9 cellular contexts compared by ENCODE assay signal in the genomic region with DNA sequence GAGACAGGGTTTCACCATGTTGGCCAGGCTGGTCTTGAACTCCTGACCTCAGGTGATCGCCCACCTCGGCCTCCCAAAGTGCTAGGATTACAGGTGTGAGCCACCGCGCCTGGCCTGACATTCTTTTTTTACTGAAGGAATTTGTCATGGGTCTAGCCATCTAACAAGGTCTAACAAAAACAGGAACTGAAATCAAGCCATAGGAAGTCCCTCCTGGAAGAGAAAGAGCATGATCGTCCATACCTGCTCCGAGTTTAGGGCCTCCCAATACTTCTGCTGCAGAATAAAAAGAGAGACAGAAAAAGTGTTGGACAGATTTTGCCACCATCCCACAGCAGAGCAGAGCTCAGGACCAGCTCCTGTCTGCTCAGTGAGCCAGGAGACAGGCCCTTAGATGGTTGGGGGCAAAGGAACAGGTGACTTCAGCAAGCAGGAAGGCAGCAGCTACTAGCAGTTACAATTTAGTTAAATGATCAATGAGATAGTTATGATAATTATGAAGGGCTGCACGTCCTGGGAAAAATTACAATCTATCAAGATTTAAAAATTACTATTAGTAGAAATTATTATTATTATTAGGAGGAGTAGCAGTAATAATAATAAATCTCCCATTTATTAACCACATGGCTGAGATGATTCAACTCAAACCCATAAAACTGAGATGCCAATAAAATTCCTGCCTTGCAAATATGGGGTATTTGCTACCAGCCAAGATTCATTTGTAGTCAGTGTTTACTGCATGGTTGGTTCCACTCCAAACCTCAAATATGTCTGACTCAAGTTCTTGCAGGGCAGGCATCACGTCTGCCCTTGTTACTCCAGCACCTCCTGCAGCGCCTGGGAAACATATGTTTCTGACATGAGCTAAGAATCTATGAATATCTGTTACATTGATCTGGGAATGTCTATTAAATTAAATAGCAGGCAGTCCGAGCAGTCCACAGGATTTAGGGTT. TPM values are rescaled to one million over a fixed set of nuclear protein-coding genes. Genes with fewer than 3 reads are reported as not detected.
A peak's percentile ranks its signal among the peaks of the same experiment; 100 is the strongest.
DNase-seq lines count a peak whose midpoint lies in the region; ATAC-seq and TF ChIP-seq lines count a peak whose summit lies in the region.
"Had no signal": no experiment of that assay in that cellular context is flagged by ENCODE, and none has a peak within 500 bp of the region (broad histone marks: within the 10 kb centered on the region; RNA-seq: fewer than 3 reads in every experiment).

No MANE protein-coding gene starts in this region.

- peaks cover 5% of the 10 kb centered on the region for H3K4me1 Mint-ChIP-seq in activated T-helper 1 cell treated with anti-CD3 and anti-CD28 coated beads, Interleukin-12 subunit alpha, Interleukin-12 subunit beta, Interleukin-2, Interleukin-4 antibody, amounts not matched to agents 30 ng/mL and 10 ng/mL and 1 ng/mL, durations not matched to agents 14 hours and 24 hours and 36 hours (ENCODE audit: low read depth)

- peak overlapping the region in 1 of 5 donors; percentile 7 for H3K9ac ChIP-seq in subcutaneous abdominal adipose tissue (ENCODE audit: low read length in 5 of 5)

- H3K27me3 ChIP-seq in PC-9 (ENCODE audit: insufficient read depth, low read depth) (no peaks in the 10 kb centered on the region), subcutaneous abdominal adipose tissue (ENCODE audit: control insufficient read depth in 5 of 5, insufficient read depth in 4 of 5, low read length in 5 of 5) (no peaks in the 10 kb centered on the region)

- CTCF ChIA-PET in PC-9 (lab: Charles Lee) = interaction anchor here (0.5 to 3.0 kb wide), 13 partner anchors 15 to 1660 kb away, joined by 3 to 27 read pairs (median 3); no protein-coding TSS in a partner anchor

- H3K4me3 Mint-ChIP-seq in activated T-helper 1 cell treated with anti-CD3 and anti-CD28 coated beads, Interleukin-12 subunit alpha, Interleukin-12 subunit beta, Interleukin-2, Interleukin-4 antibody, amounts not matched to agents 30 ng/mL and 10 ng/mL and 1 ng/mL, durations not matched to agents 14 hours and 24 hours and 36 hours = no peak overlapping the region

- H3K9me2 ChIP-seq in PC-9 (ENCODE audit: insufficient read depth) = no peaks in the 10 kb centered on the region

- H2AFZ ChIP-seq in PC-9 = no peak overlapping the region

- POLR2A ChIA-PET in PC-9 (lab: Charles Lee; ENCODE audit: unreplicated experiment) = interaction anchor here (0.5 to 1.3 kb wide), 9 partner anchors 9 to 600 kb away, joined by 3 to 8 read pairs (median 5); no protein-coding TSS in a partner anchor

- H3K27me3 Mint-ChIP-seq in activated T-helper 1 cell treated with anti-CD3 and anti-CD28 coated beads, Interleukin-12 subunit alpha, Interleukin-12 subunit beta, Interleukin-2, Interleukin-4 antibody, amounts not matched to agents 30 ng/mL and 10 ng/mL and 1 ng/mL, durations not matched to agents 14 hours and 24 hours and 36 hours (ENCODE audit: insufficient read depth) = no peaks in the 10 kb centered on the region

- H3K4me1 ChIP-seq in PC-9 (replicated peaks; ENCODE audit: insufficient read depth) (peaks cover 22% of the 10 kb centered on the region), subcutaneous abdominal adipose tissue (ENCODE audit: control insufficient read depth in 5 of 5, insufficient read depth in 5 of 5, low read length in 5 of 5) (peaks cover 0 to 24% (median 18%) of the 10 kb centered on the region in 5 donors)

- intact Hi-C loops in PC-9 (cut with micrococcal nuclease; ENCODE audit: unreplicated experiment) = loop anchor here (1.0 to 5.0 kb wide), 5 partner anchors 32 to 261 kb away; no protein-coding TSS in a partner anchor
- intact Hi-C loops in activated T-helper 1 cell treated with anti-CD3 and anti-CD28 coated beads, Interleukin-12 subunit alpha, Interleukin-12 subunit beta, Interleukin-2, Interleukin-4 antibody, amounts not matched to agents 30 ng/mL and 10 ng/mL and 1 ng/mL, durations not matched to agents 14 hours and 24 hours and 36 hours (cut with micrococcal nuclease) = no loop called here

- H3K36me3 ChIP-seq in PC-9 (ENCODE audit: low read depth) (no peaks in the 10 kb centered on the region), subcutaneous abdominal adipose tissue (ENCODE audit: control insufficient read depth in 5 of 5, insufficient read depth in 5 of 5, low read length in 5 of 5) (peaks cover 0 to 30% (median 15%) of the 10 kb centered on the region in 5 donors)

- H4K20me1 ChIP-seq in PC-9 (ENCODE audit: insufficient read depth) = no peaks in the 10 kb centered on the region

- BruUV-seq in PC-9 (replicated peaks; lab: Mats Ljungman, UMichigan) = no TSS peak

- H3K4me3 ChIP-seq in PC-9 (no peak overlapping the region), subcutaneous abdominal adipose tissue (ENCODE audit: low read depth in 1 of 5, low read length in 5 of 5) (no peak overlapping the region)

- H3K27ac ChIP-seq in PC-9 = peak overlapping the region; percentile 59
- peak overlapping the region; percentile 90 for H3K27ac ChIP-seq in subcutaneous abdominal adipose tissue (ENCODE audit: low read depth, low read length)

- peaks cover 33% of the 10 kb centered on the region for H3F3A ChIP-seq in PC-9 (ENCODE audit: insufficient read depth, low read depth)

- no peaks in the 10 kb centered on the region for H3K9me3 Mint-ChIP-seq in activated T-helper 1 cell treated with anti-CD3 and anti-CD28 coated beads, Interleukin-12 subunit alpha, Interleukin-12 subunit beta, Interleukin-2, Interleukin-4 antibody, amounts not matched to agents 30 ng/mL and 10 ng/mL and 1 ng/mL, durations not matched to agents 14 hours and 24 hours and 36 hours

- H3K4me2 ChIP-seq in PC-9 = peak overlapping the region; percentile 49

- no peaks in the 10 kb centered on the region for H3K36me3 Mint-ChIP-seq in activated T-helper 1 cell treated with anti-CD3 and anti-CD28 coated beads, Interleukin-12 subunit alpha, Interleukin-12 subunit beta, Interleukin-2, Interleukin-4 antibody, amounts not matched to agents 30 ng/mL and 10 ng/mL and 1 ng/mL, durations not matched to agents 14 hours and 24 hours and 36 hours (ENCODE audit: low read depth)

- DNase-seq in GOT3 (lab: John Stamatoyannopoulos, UW) (peak; percentile 30), PC-9 (peak; percentile 81 to 100), fibroblast of gingiva (ENCODE audit: low read depth) (peak; percentile 99)
- DNase-seq in activated T-cell treated with anti-CD3 and anti-CD28 coated beads, Interleukin-2, amount 50 U/mL, for 1 hour = no peak
- DNase-seq in stimulated activated CD4-positive, alpha-beta T cell treated with anti-CD3 and anti-CD28 coated beads, Interleukin-2, amount 100 ng/mL, for 48 hours = no peak
- DNase-seq in activated T-helper 1 cell treated with anti-CD3 and anti-CD28 coated beads, Interleukin-12 subunit alpha, Interleukin-12 subunit beta, Interleukin-2, Interleukin-4 antibody, amounts not matched to agents 30 ng/mL and 10 ng/mL and 1 ng/mL, durations not matched to agents 14 hours and 24 hours and 36 hours (ENCODE audit: low spot score) = no peak
- DNase-seq: activated CD4-positive, alpha-beta T cell treated with anti-CD3 and anti-CD28 coated beads, Interleukin-2, amount 50 U/mL, for 4 hours had no signal

- H3K27ac Mint-ChIP-seq in activated T-helper 1 cell treated with anti-CD3 and anti-CD28 coated beads, Interleukin-12 subunit alpha, Interleukin-12 subunit beta, Interleukin-2, Interleukin-4 antibody, amounts not matched to agents 30 ng/mL and 10 ng/mL and 1 ng/mL, durations not matched to agents 14 hours and 24 hours and 36 hours = no peak overlapping the region

- no peak for ATAC-seq in GM21381 (IDR thresholded peaks at IDR 0.05; ENCODE audit: unreplicated experiment)

- no peaks in the 10 kb centered on the region for H3K9me3 ChIP-seq in PC-9 (ENCODE audit: insufficient read depth, low read depth)
- no peaks in the 10 kb centered on the region for H3K9me3 ChIP-seq in subcutaneous abdominal adipose tissue (ENCODE audit: control insufficient read depth in 5 of 5, low read length in 5 of 5)

- no peaks in the 10 kb centered on the region for H3K79me2 ChIP-seq in PC-9 (ENCODE audit: low read depth)

- no peak for TF ChIP-seq CTCF in PC-9 (conservative IDR thresholded peaks at IDR 0.05)

RNA-seq across cellular contexts. Expression of gene TMEM44, which starts 40.1 kb away (rescaled TPM):
- total RNA-seq in PC-9 (2021) = 37.5 and 52.7 TPM in 2 replicates
- total RNA-seq in activated T-helper 1 cell treated with anti-CD3 and anti-CD28 coated beads, Interleukin-12 subunit alpha, Interleukin-12 subunit beta, Interleukin-2, Interleukin-4 antibody, amounts not matched to agents 30 ng/mL and 10 ng/mL and 1 ng/mL, durations not matched to agents 14 hours and 24 hours and 36 hours = 2.1 and 2.4 TPM in 2 replicates

Comparison
In these comparisons a context has a peak if more than half of its experiments do, and no peak if none do; other contexts are left out.
1. DNase-seq: peak in GOT3 (single experiment), PC-9 (2 of 2) and fibroblast of gingiva (single experiment); none in activated T-cell treated with anti-CD3 and anti-CD28 coated beads, Interleukin-2, amount 50 U/mL, for 1 hour (single experiment), stimulated activated CD4-positive, alpha-beta T cell treated with anti-CD3 and anti-CD28 coated beads, Interleukin-2, amount 100 ng/mL, for 48 hours (0 of 2) and activated T-helper 1 cell treated with anti-CD3 and anti-CD28 coated beads, Interleukin-12 subunit alpha, Interleukin-12 subunit beta, Interleukin-2, Interleukin-4 antibody, amounts not matched to agents 30 ng/mL and 10 ng/mL and 1 ng/mL, durations not matched to agents 14 hours and 24 hours and 36 hours (single experiment).
2. RNA of gene TMEM44, which starts 40.1 kb away (total RNA-seq): 37.5 to 52.7 TPM in PC-9; 2.1 to 2.4 TPM in activated T-helper 1 cell treated with anti-CD3 and anti-CD28 coated beads, Interleukin-12 subunit alpha, Interleukin-12 subunit beta, Interleukin-2, Interleukin-4 antibody, amounts not matched to agents 30 ng/mL and 10 ng/mL and 1 ng/mL, durations not matched to agents 14 hours and 24 hours and 36 hours; every median in the first group is over 10 times any median in the second.